24 cellular contexts compared by ENCODE assay signal in the genomic region with DNA sequence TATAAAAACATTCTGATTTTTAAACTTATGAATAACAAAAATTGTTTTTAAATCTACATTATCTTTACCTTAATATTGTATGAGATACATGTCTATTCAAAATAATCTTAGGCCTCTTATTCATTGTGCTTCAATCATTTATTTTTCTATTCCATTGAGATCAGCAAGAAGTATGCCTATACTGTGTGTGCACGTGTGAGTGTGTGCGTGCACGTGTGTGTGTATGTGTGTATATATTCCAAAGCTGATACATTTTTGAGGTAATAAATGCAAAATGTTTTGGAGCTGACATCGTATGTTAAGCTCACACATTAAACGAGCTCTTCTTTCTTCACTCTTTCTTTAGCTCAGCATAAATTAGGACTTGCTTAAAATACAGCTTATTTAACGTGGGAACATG.
"Had no signal": no experiment of that assay in that cellular context is flagged by ENCODE, and none has a peak within 500 bp of the region (broad histone marks: within the 10 kb centered on the region; RNA-seq: fewer than 3 reads in every experiment).

No MANE protein-coding gene starts in this region.

- H3K36me3 ChIP-seq: left lung, lower lobe of right lung, ovary, right atrium auricular region, tibial nerve, uterus had no signal

- ATAC-seq: left colon; left lung; lower lobe of right lung; mucosa of descending colon; naive thymus-derived CD4-positive, alpha-beta T cell; natural killer cell treated with Interleukin-12 subunit alpha and Interleukin-12 subunit beta and Interleukin-15 and Interleukin-18, amount 100 ng/mL, for 72 hours; sciatic nerve; stimulated activated memory B cell treated with anti-CD40 and anti-IgM and Interleukin-4, amounts not matched to agents 10 μg/mL and 1 μg/mL and 100 μg/mL, for 72 hours; stimulated activated naive CD8-positive, alpha-beta T cell treated with anti-CD3 and anti-CD28 coated beads, Interleukin-15, amount 100 ng/mL, for 72 hours had no signal

- DNase-seq: hippocampal formation; kidney; left colon; left lung; lower lobe of right lung; mammary epithelial cell; mesenchymal stem cell; mucosa of descending colon; naive thymus-derived CD4-positive, alpha-beta T cell; ovary; stimulated activated CD4-positive, alpha-beta T cell treated with anti-CD3 and anti-CD28 coated beads, Interleukin-1b, Interleukin-23, amount 100 ng/mL, for 48 hours; stimulated activated CD4-positive, alpha-beta T cell treated with anti-CD3 and anti-CD28 coated beads, Interleukin-2, amount 100 ng/mL, for 48 hours; stimulated activated CD4-positive, alpha-beta T cell treated with anti-CD3 and anti-CD28 coated beads, Interleukin-4, amount 100 ng/mL, for 4 hours; stimulated activated CD8-positive, alpha-beta memory T cell treated with anti-CD3 and anti-CD28 coated beads, Interleukin-4, amount 100 ng/mL, for 48 hours; stimulated activated naive CD4-positive, alpha-beta T cell treated with Interleukin-2 at 50 U/mL for 16 hours; stimulated activated naive CD8-positive, alpha-beta T cell treated with anti-CD3 and anti-CD28 coated beads, Interleukin-15, amount 100 ng/mL, for 72 hours; substantia nigra; uterus had no signal

- H3K9me3 ChIP-seq: left lung, lower lobe of right lung, ovary, right atrium auricular region, tibial nerve, uterus had no signal

- H3K4me1 ChIP-seq: left lung, lower lobe of right lung, right atrium auricular region, tibial nerve, uterus had no signal

- H3K27me3 ChIP-seq: left lung, ovary, right atrium auricular region, tibial nerve, uterus had no signal

- H3K4me3 ChIP-seq: left lung, lower lobe of right lung, mucosa of descending colon, ovary, right atrium auricular region, skin epidermis, tibial nerve, uterus had no signal

- H3K27ac ChIP-seq: left lung, lower lobe of right lung, ovary, right atrium auricular region, skin epidermis, tibial nerve, uterus had no signal
